8 cellular contexts compared by ENCODE assay signal in the genomic region with DNA sequence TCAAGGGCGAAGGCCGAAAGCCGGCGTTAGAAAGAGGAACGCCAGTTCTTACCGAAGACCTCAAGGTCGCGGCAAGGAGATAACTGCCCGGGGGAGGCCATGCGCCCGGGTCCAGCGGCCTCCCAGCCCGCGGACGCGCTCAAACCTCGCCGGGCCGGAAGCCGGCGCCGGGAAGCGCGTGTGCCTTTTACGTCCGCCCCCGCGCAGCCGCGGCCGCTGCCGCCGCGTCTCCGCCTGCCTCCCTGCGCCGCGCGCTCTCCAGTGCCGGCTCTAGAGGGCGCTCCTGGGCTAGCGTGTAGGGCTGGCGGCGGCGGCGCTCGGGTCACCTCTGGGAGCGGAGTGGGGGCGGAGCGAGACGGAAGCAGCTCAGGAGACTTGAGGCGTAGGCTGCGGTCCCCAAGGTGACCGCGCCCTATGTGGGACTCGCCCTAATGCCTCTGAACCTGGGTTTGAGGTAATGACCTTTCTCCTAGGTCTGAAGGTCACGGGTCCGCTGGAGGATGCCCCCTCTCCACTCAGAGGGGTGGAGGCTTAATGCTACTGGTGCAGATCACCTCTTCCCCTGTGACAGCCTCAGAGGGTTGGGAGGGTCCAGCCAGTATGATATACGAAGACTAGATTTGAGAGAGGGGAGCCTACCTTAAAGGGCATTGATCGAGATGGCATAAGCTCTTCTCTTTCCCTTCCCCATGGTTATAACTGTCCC. TPM values are rescaled to one million over a fixed set of nuclear protein-coding genes. Genes with fewer than 3 reads are reported as not detected.
DNase-seq lines count a peak whose midpoint lies in the region; ATAC-seq and TF ChIP-seq lines count a peak whose summit lies in the region.

No MANE protein-coding gene starts in this region.

- H3K27ac ChIP-seq in RWPE2 (ENCODE audit: poor library complexity, severe bottlenecking) (peak overlapping the region; percentile 84), neutrophil (peak overlapping the region; percentile 89), substantia nigra (ENCODE audit: low read depth, low read length, poor library complexity, severe bottlenecking) (peak overlapping the region; percentile 84)

- H3K4me1 ChIP-seq in RWPE2 (ENCODE audit: insufficient read depth, poor library complexity, severe bottlenecking) (no peaks in the 10 kb centered on the region), neutrophil (ENCODE audit: control insufficient read depth in 1 of 2, insufficient read depth in 1 of 2, low read depth in 1 of 2, low read length in 1 of 2) (peaks cover 8 to 10% of the 10 kb centered on the region in 2 experiments)

- H3K27me3 ChIP-seq in RWPE2 (ENCODE audit: insufficient read depth, poor library complexity, severe bottlenecking) (no peaks in the 10 kb centered on the region), neutrophil (no peaks in the 10 kb centered on the region)

- DNase-seq in Daoy (ENCODE audit: low read depth) = peak; percentile 86
- peak; percentile 71 for DNase-seq in LHCN-M2 (ENCODE audit: low read depth)
- DNase-seq in RWPE2 (ENCODE audit: low spot score) = peak; percentile 69
- DNase-seq in activated gamma-delta T cell treated with Interleukin-2 at 50 U/mL for 16 hours = peak; percentile 85
- DNase-seq in foreskin melanocyte = peak; percentile 63
- DNase-seq in substantia nigra (lab: John Stamatoyannopoulos, UW) = peak; percentile 4 to 89 (median 63)

- H3K36me3 ChIP-seq in RWPE2 (ENCODE audit: low read depth) = peaks cover 24% of the 10 kb centered on the region
- peaks cover 7% of the 10 kb centered on the region for H3K36me3 ChIP-seq in neutrophil

- TF ChIP-seq CTCF in RWPE2 (IDR thresholded peaks at IDR 0.05; ENCODE audit: poor library complexity, severe bottlenecking) = peak; percentile 80
- peak; percentile 92 for TF ChIP-seq CTCF in neutrophil (IDR thresholded peaks at IDR 0.05)

- H3K4me3 ChIP-seq in RWPE2 (ENCODE audit: severe bottlenecking) (peak overlapping the region; percentile 77), neutrophil (ENCODE audit: low read depth in 1 of 2, low read length in 1 of 2) (peak overlapping the region; percentile 67 to 74)

- peak; percentile 77 for ATAC-seq in GM21825 (IDR thresholded peaks at IDR 0.05; ENCODE audit: unreplicated experiment)
- ATAC-seq in RWPE2 (ENCODE audit: low read depth) = peak; percentile 56

- H3K9me3 ChIP-seq in RWPE2 (ENCODE audit: severe bottlenecking) = no peaks in the 10 kb centered on the region
- no peaks in the 10 kb centered on the region for H3K9me3 ChIP-seq in neutrophil

RNA-seq across cellular contexts. Expression of gene SLC25A5, which starts 0.8 kb away (rescaled TPM):
- total RNA-seq in Daoy (2014; rRNA removed; shearing (Covaris generic)) = 198 and 231 TPM in 2 replicates
- total RNA-seq in LHCN-M2 (2014; rRNA removed) = 232 and 250 TPM in 2 replicates
- polyA plus RNA-seq in LHCN-M2 (2012) = 320 TPM

Comparison
In these comparisons a context has a peak if more than half of its experiments do, and no peak if none do; other contexts are left out.
1. Peak in every context shown above with its lines: DNase-seq, ATAC-seq, H3K4me3 ChIP-seq and H3K27ac ChIP-seq.